8 cellular contexts compared by ENCODE assay signal in genomic region chr2:197434541-197435513, GRCh38. TPM values are rescaled to one million over a fixed set of nuclear protein-coding genes. Genes with fewer than 3 reads are reported as not detected.
DNase-seq lines count a peak whose midpoint lies in the region; ATAC-seq and TF ChIP-seq lines count a peak whose summit lies in the region.

Gene SF3B1 (minus strand): TSS chr2:197435028. CDS start chr2:197434999, 29 bp downstream.

- H3K27me3 ChIP-seq in BE2C (no peaks in the 10 kb centered on the region), colonic mucosa (no peaks in the 10 kb centered on the region)

- H3K4me1 ChIP-seq in BE2C (no peaks in the 10 kb centered on the region; the same call in 1 of the 2 replicates), colonic mucosa (peaks cover 24% of the 10 kb centered on the region)

- H3K36me3 ChIP-seq in BE2C: peaks cover under 1% of the 10 kb centered on the region
- H3K36me3 ChIP-seq in colonic mucosa: no peaks in the 10 kb centered on the region

- peak; percentile 98 for DNase-seq in BE2C
- DNase-seq in GM19240 (ENCODE audit: insufficient read length, low spot score): peak; percentile 81
- peak; percentile 94 to 98 for DNase-seq in NCI-H526 (lab: John Stamatoyannopoulos, UW)
- peak; percentile 99 for DNase-seq in activated CD4-positive, alpha-beta T cell treated with anti-CD3 and anti-CD28 coated beads for 48 hours
- DNase-seq in colonic mucosa: peak; percentile 99
- DNase-seq in kidney tubule cell (ENCODE audit: low spot score): peak; percentile 99
- DNase-seq in stimulated activated CD4-positive, alpha-beta T cell treated with anti-CD3 and anti-CD28 coated beads, Interleukin-1b, Interleukin-23, amount 100 ng/mL, for 24 hours (ENCODE audit: low read depth in 4 of 4, low spot score in 1 of 4): peak; percentile 95 to 99 (median 96)

- peak within 1 kb of the TSS; percentile 99 for H3K4me3 ChIP-seq in BE2C (ENCODE audit: low read depth, low read length)
- peak within 1 kb of the TSS; percentile 79 for H3K4me3 ChIP-seq in colonic mucosa

- H3K27ac ChIP-seq in colonic mucosa: peak within 1 kb of the TSS; percentile 95

- H3K9me3 ChIP-seq in BE2C (no peaks in the 10 kb centered on the region), colonic mucosa (no peaks in the 10 kb centered on the region)

- ATAC-seq in HG03460 (IDR thresholded peaks at IDR 0.05; ENCODE audit: unreplicated experiment): peak; percentile 91

- peak within 1 kb of the TSS; percentile 91 to 98 for H3K9ac ChIP-seq in colonic mucosa (ENCODE audit: low read depth in 2 of 2, low read length in 2 of 2)

- intact Hi-C loops in colonic mucosa (cut with DNase I): no loop called here

- no peak for TF ChIP-seq CTCF in BE2C (IDR thresholded peaks at IDR 0.05; ENCODE audit: low read depth, low read length)
- no peak for TF ChIP-seq CTCF in colonic mucosa (IDR thresholded peaks at IDR 0.05)

RNA-seq across cellular contexts. Expression of gene SF3B1, which starts in this region (rescaled TPM):
- polyA plus RNA-seq in BE2C (2012; ENCODE audit: insufficient read depth, insufficient read length, low read depth): 246 TPM
- 100 to 1,000 TPM; 186 to 242 TPM for total RNA-seq in colonic mucosa

Comparison
In these comparisons a context has a peak if more than half of its experiments do, and no peak if none do; other contexts are left out.
1. Peak in every context shown above with its lines: DNase-seq, ATAC-seq, H3K4me3 ChIP-seq and H3K27ac ChIP-seq.